9 cellular contexts compared by ENCODE assay signal in the genomic region with DNA sequence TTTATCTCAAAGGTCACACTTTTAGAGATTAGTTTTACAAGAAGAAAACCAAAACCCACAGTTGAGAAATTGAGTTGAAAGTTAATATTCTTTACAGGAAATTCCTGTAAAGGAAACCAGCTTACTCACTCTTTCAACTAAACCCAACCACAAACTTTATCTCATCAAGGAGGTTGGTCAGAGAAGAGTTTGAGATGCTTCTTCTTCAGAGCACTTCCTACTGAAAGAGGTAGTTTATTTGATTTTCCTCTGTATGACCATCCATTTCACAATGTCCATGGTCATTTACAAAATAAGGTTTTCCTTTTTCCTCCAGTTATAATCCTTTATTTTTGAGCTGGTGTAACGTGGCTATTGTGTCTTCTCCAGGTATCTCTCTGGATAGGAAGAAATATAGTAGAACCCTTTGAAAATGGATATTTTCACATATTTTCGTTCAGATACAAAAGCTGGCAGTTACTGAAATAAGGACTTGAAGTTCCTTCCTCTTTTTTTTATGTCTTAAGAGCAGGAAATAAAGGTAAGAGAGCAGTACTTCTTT. TPM values are rescaled to one million over a fixed set of nuclear protein-coding genes. Genes with fewer than 3 reads are reported as not detected.
A peak's percentile ranks its signal among the peaks of the same experiment; 100 is the strongest.
DNase-seq lines count a peak whose midpoint lies in the region; ATAC-seq and TF ChIP-seq lines count a peak whose summit lies in the region.
"Had no signal": no experiment of that assay in that cellular context is flagged by ENCODE, and none has a peak within 500 bp of the region (broad histone marks: within the 10 kb centered on the region; RNA-seq: fewer than 3 reads in every experiment).

No MANE protein-coding gene starts in this region.

- POLR2A ChIA-PET in activated B cell treated with CpG ODN at 0.5 μM for 24 hours (lab: Charles Lee), result no interaction called here

- DNase-seq in activated naive CD4-positive, alpha-beta T cell treated with anti-CD3 and anti-CD28 coated beads, Interleukin-2, amount 10 ng/mL, durations not matched to agents 7 days and 5 days, result no peak
- DNase-seq in activated naive CD4-positive, alpha-beta T cell treated with Interleukin-2 at 50 U/mL for 16 hours, result no peak
- DNase-seq in activated B cell treated with CpG ODN at 0.5 μM for 24 hours (no peak), upper lobe of left lung (no peak), Karpas-422 (no peak), LoVo (ENCODE audit: low spot score) (no peak), right cardiac atrium (no peak)

- H3K4me3 Mint-ChIP-seq in activated naive CD4-positive, alpha-beta T cell treated with anti-CD3 and anti-CD28 coated beads, Interleukin-2, amount 10 ng/mL, durations not matched to agents 7 days and 5 days, result peak overlapping the region; percentile 66
- peak overlapping the region; percentile 24 for H3K4me3 Mint-ChIP-seq in activated B cell treated with CpG ODN at 0.5 μM for 24 hours

- peak overlapping the region; percentile 91 for H3K27ac Mint-ChIP-seq in activated naive CD4-positive, alpha-beta T cell treated with anti-CD3 and anti-CD28 coated beads, Interleukin-2, amount 10 ng/mL, durations not matched to agents 7 days and 5 days
- peak overlapping the region; percentile 77 for H3K27ac Mint-ChIP-seq in activated B cell treated with CpG ODN at 0.5 μM for 24 hours

- no peak for TF ChIP-seq EP300 in upper lobe of left lung (IDR thresholded peaks at IDR 0.05)

- WGBS in upper lobe of left lung, 2 donors, result 32 to 46% methylated on average over 2 of the region's 2 CpGs
- WGBS in right cardiac atrium, result 56% methylated on average over 2 of the region's 2 CpGs

- H3K4me3 ChIP-seq in upper lobe of left lung (no peak overlapping the region), Karpas-422 (ENCODE audit: low read length) (no peak overlapping the region), right cardiac atrium (ENCODE audit: low read length) (no peak overlapping the region)

- H3K36me3 ChIP-seq in upper lobe of left lung, result no peaks in the 10 kb centered on the region
- H3K36me3 ChIP-seq in Karpas-422 (ENCODE audit: insufficient read depth, low read length), result no peaks in the 10 kb centered on the region

- H2AFZ ChIP-seq in Karpas-422 (ENCODE audit: low read length), result no peak overlapping the region

- TF ChIP-seq CTCF in activated B cell treated with CpG ODN at 0.5 μM for 24 hours (IDR thresholded peaks at IDR 0.05) (no peak), upper lobe of left lung (IDR thresholded peaks at IDR 0.05) (no peak)

- H4K20me1 ChIP-seq in Karpas-422 (ENCODE audit: insufficient read depth, low read depth, low read length), result no peaks in the 10 kb centered on the region

- CTCF ChIA-PET in activated naive CD4-positive, alpha-beta T cell treated with anti-CD3 and anti-CD28 coated beads, Interleukin-2, amount 10 ng/mL, durations not matched to agents 7 days and 5 days (lab: Charles Lee), result interaction anchor here (1.0 to 5.1 kb wide), 8 partner anchors 12 to 179 kb away, joined by 3 to 21 read pairs (median 4); no protein-coding TSS in a partner anchor
- CTCF ChIA-PET in activated B cell treated with CpG ODN at 0.5 μM for 24 hours (lab: Charles Lee), result no interaction called here

- H3K9me3 ChIP-seq in upper lobe of left lung (no peaks in the 10 kb centered on the region), Karpas-422 (ENCODE audit: low read length) (no peaks in the 10 kb centered on the region), right cardiac atrium (ENCODE audit: control insufficient read depth, low read length) (no peaks in the 10 kb centered on the region)

- H3K27me3 ChIP-seq in upper lobe of left lung, result no peaks in the 10 kb centered on the region
- no peaks in the 10 kb centered on the region; the same call in 1 of the 2 replicates for H3K27me3 ChIP-seq in Karpas-422 (ENCODE audit: low read length)
- H3K27me3 ChIP-seq in right cardiac atrium (ENCODE audit: control insufficient read depth, insufficient read depth), result no peaks in the 10 kb centered on the region

- ATAC-seq in HG03175 (IDR thresholded peaks at IDR 0.05; ENCODE audit: unreplicated experiment) (peak; percentile 79), activated B cell treated with CpG ODN at 0.5 μM for 24 hours (ENCODE audit: low read depth) (peak; percentile 52), upper lobe of left lung (ENCODE audit: low FRiP score in 2 of 2) (no peak), right cardiac atrium (no peak)

- no peaks in the 10 kb centered on the region for H3K27me3 Mint-ChIP-seq in activated naive CD4-positive, alpha-beta T cell treated with anti-CD3 and anti-CD28 coated beads, Interleukin-2, amount 10 ng/mL, durations not matched to agents 7 days and 5 days
- no peaks in the 10 kb centered on the region for H3K27me3 Mint-ChIP-seq in activated B cell treated with CpG ODN at 0.5 μM for 24 hours

- H3K27ac ChIP-seq in upper lobe of left lung, result peak overlapping the region in 3 of 4 donors; percentile 13 to 79 (median 58)
- no peak overlapping the region; the same call in 1 of the 2 replicates for H3K27ac ChIP-seq in Karpas-422 (ENCODE audit: low read length)
- no peak overlapping the region for H3K27ac ChIP-seq in right cardiac atrium (ENCODE audit: low read length)

- peaks cover 77% of the 10 kb centered on the region for H3K4me1 Mint-ChIP-seq in activated naive CD4-positive, alpha-beta T cell treated with anti-CD3 and anti-CD28 coated beads, Interleukin-2, amount 10 ng/mL, durations not matched to agents 7 days and 5 days
- H3K4me1 Mint-ChIP-seq in activated B cell treated with CpG ODN at 0.5 μM for 24 hours, result peaks cover 29% of the 10 kb centered on the region

- H3K9me3 Mint-ChIP-seq in activated naive CD4-positive, alpha-beta T cell treated with anti-CD3 and anti-CD28 coated beads, Interleukin-2, amount 10 ng/mL, durations not matched to agents 7 days and 5 days, result peaks cover 11% of the 10 kb centered on the region
- no peaks in the 10 kb centered on the region for H3K9me3 Mint-ChIP-seq in activated B cell treated with CpG ODN at 0.5 μM for 24 hours

- intact Hi-C loops in activated B cell treated with CpG ODN at 0.5 μM for 24 hours (cut with micrococcal nuclease), result no loop called here
- intact Hi-C loops in right cardiac atrium (cut with DNase I), result no loop called here

- TF ChIP-seq POLR2A in upper lobe of left lung (IDR thresholded peaks at IDR 0.05), result no peak

- no peak overlapping the region for H3K9ac ChIP-seq in Karpas-422 (ENCODE audit: low read length)

- H3K4me1 ChIP-seq in upper lobe of left lung (no peaks in the 10 kb centered on the region), Karpas-422 (ENCODE audit: low read length) (peaks cover 15% of the 10 kb centered on the region), right cardiac atrium (ENCODE audit: control insufficient read depth, insufficient read depth, low read length) (no peaks in the 10 kb centered on the region)

- H3K79me2 ChIP-seq in Karpas-422 (ENCODE audit: low read length), result no peaks in the 10 kb centered on the region

- no peak overlapping the region for H3K4me2 ChIP-seq in Karpas-422 (ENCODE audit: low read depth, low read length, poor library complexity, severe bottlenecking)

- peaks cover 43% of the 10 kb centered on the region for H3K36me3 Mint-ChIP-seq in activated naive CD4-positive, alpha-beta T cell treated with anti-CD3 and anti-CD28 coated beads, Interleukin-2, amount 10 ng/mL, durations not matched to agents 7 days and 5 days
- H3K36me3 Mint-ChIP-seq in activated B cell treated with CpG ODN at 0.5 μM for 24 hours (ENCODE audit: low read depth), result no peaks in the 10 kb centered on the region

- no peaks in the 10 kb centered on the region for H3K9me2 ChIP-seq in Karpas-422 (replicated peaks; ENCODE audit: insufficient read depth, low read length)

RNA-seq across cellular contexts. Expression of gene IL18RAP, which starts 4.5 kb away (rescaled TPM):
- 0.98 and 1.5 TPM in 2 replicates for total RNA-seq in activated B cell treated with CpG ODN at 0.5 μM for 24 hours
- total RNA-seq in upper lobe of left lung, result 10 to 100 TPM in 3 of 6 donors, 1 to 10 TPM in 3; 8.0 to 16.3 (median 10.9) TPM
- total RNA-seq in Karpas-422 (2014; rRNA removed; shearing (Covaris generic); ENCODE audit: low replicate concordance), result 1.2 and 4.4 TPM in 2 replicates
- total RNA-seq in right cardiac atrium, result under 1 TPM; 0.23 to 0.92 (median 0.58) TPM
- polyA plus RNA-seq in right cardiac atrium, result 0.18 TPM
- polyA plus RNA-seq: BJ had no signal

RNA-seq across cellular contexts. Expression of gene SLC9A4, which starts 54.5 kb away (rescaled TPM):
- total RNA-seq in activated B cell treated with CpG ODN at 0.5 μM for 24 hours, result 0.05 and 0.11 TPM in 2 replicates
- total RNA-seq in upper lobe of left lung, result not detected
- not detected in 2 replicates for total RNA-seq in Karpas-422 (2014; rRNA removed; shearing (Covaris generic); ENCODE audit: low replicate concordance)
- not detected for total RNA-seq in right cardiac atrium
- not detected for polyA plus RNA-seq in right cardiac atrium
- polyA plus RNA-seq: BJ had no signal

Comparison
In these comparisons a context has a peak if more than half of its experiments do, and no peak if none do; other contexts are left out.
1. ATAC-seq: peak in HG03175 (single experiment) and activated B cell treated with CpG ODN at 0.5 μM for 24 hours (single experiment); none in upper lobe of left lung (0 of 2) and right cardiac atrium (0 of 2).
2. H3K27ac ChIP-seq: peak in upper lobe of left lung (3 of 4); none in Karpas-422 (single experiment) and right cardiac atrium (single experiment).